12 cellular contexts compared by ENCODE assay signal in the genomic region with DNA sequence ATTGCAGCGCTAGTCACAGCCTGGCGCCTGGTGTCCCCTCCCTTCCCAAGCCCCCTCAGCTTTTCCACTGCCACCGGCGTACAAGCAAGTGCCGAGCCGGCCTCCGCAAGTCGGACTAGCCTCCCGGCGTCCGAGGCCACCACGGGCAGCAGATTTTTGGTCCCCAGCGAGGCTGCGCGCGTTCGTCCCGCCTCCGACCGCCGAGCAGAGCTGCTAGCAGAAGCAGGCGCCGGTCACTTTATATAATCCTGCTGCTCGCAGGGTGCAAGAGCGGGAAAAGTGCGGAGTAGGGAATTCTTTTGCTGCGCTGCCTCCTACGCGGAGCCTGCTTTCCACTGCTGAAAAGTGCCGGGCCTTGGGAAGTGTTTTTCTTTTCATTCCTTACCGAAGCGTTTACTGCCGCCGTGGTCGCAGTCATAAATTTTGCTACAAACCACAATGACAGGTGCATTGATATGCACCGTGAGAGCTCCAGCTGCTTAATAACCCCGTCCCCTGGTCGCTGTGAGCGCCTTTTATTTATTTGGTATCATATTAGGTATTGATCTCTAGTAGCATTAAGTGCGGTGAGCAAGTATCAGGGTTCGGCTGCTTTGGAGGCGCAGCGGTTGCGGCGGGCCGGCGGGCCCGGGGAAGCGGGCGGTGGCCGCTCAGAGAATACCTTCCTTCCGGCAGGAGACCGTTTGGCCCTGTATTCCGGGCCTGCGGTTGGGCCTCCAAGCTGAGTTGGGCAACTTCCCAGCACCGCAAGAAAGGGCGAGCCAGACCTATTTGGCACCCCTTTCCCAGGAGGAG. TPM values are rescaled to one million over a fixed set of nuclear protein-coding genes. Genes with fewer than 3 reads are reported as not detected.
A peak's percentile ranks its signal among the peaks of the same experiment; 100 is the strongest.
DNase-seq lines count a peak whose midpoint lies in the region; TF ChIP-seq lines count a peak whose summit lies in the region.
"Had no signal": no experiment of that assay in that cellular context is flagged by ENCODE, and none has a peak within 500 bp of the region (broad histone marks: within the 10 kb centered on the region; RNA-seq: fewer than 3 reads in every experiment).

No MANE protein-coding gene starts in this region.

- H3K4me3 ChIP-seq in NT2/D1 (ENCODE audit: insufficient read length, low read depth) (peak overlapping the region; percentile 13), neural progenitor cell (no peak overlapping the region)
- H3K4me3 ChIP-seq: testis had no signal

- peaks cover 100% of the 10 kb centered on the region for H3K27me3 Mint-ChIP-seq in brain
- H3K27me3 Mint-ChIP-seq in neural progenitor cell (ENCODE audit: insufficient read depth, low read depth) = peaks cover 89% of the 10 kb centered on the region

- H3K27ac Mint-ChIP-seq in brain (no peak overlapping the region), neural progenitor cell (no peak overlapping the region)

- DNase-seq in NT2/D1 (ENCODE audit: low read depth, low spot score) (no peak), neural progenitor cell (ENCODE audit: low spot score) (peak; percentile 53), superior temporal gyrus (ENCODE audit: extremely low spot score) (no peak), NCI-H146 treated with DMSO at 0.1 percent for 48 hours (lab: John Stamatoyannopoulos, UW; ENCODE audit: unreplicated experiment) (no peak), DMS153 (lab: John Stamatoyannopoulos, UW) (no peak)
- DNase-seq: NCI-H1417 treated with DMSO at 0.1 percent for 48 hours, RPMI8226, T-helper 9 cell, testis had no signal

- H3K9ac ChIP-seq in NT2/D1 (ENCODE audit: insufficient read length, low read depth) (peak overlapping the region; percentile 56), neural progenitor cell (no peak overlapping the region)

- H3K36me3 ChIP-seq in NT2/D1 (ENCODE audit: insufficient read depth, insufficient read length, low read length) (no peaks in the 10 kb centered on the region), neural progenitor cell (no peaks in the 10 kb centered on the region)

- H3K27ac ChIP-seq in neural progenitor cell = no peak overlapping the region
- H3K27ac ChIP-seq: testis had no signal

- H2AFZ ChIP-seq in neural progenitor cell (replicated peaks) = no peak overlapping the region

- H3K79me2 ChIP-seq in neural progenitor cell (ENCODE audit: low read depth) = no peaks in the 10 kb centered on the region

- H3K4me1 ChIP-seq in NT2/D1 (ENCODE audit: insufficient read depth, insufficient read length) = peaks cover 13% of the 10 kb centered on the region
- no peaks in the 10 kb centered on the region for H3K4me1 ChIP-seq in neural progenitor cell

- H3K36me3 Mint-ChIP-seq in brain (peaks cover 14% of the 10 kb centered on the region), neural progenitor cell (no peaks in the 10 kb centered on the region)

- H3K9me3 ChIP-seq in NT2/D1 (ENCODE audit: insufficient read depth, low read length) = no peaks in the 10 kb centered on the region; the same call in 1 of the 2 replicates
- no peaks in the 10 kb centered on the region for H3K9me3 ChIP-seq in neural progenitor cell (ENCODE audit: low read depth)
- H3K9me3 ChIP-seq: testis had no signal

- H3F3A ChIP-seq in neural progenitor cell (ENCODE audit: low read depth) = no peaks in the 10 kb centered on the region

- H3K27me3 ChIP-seq in NT2/D1 (ENCODE audit: insufficient read depth, insufficient read length) = peaks cover 100% of the 10 kb centered on the region
- peaks cover 100% of the 10 kb centered on the region for H3K27me3 ChIP-seq in neural progenitor cell
- H3K27me3 ChIP-seq: testis had no signal

- peak overlapping the region; percentile 15 for H3K4me2 ChIP-seq in neural progenitor cell

- TF ChIP-seq CTCF in brain (conservative IDR thresholded peaks at IDR 0.05) = no peak
- no peak for TF ChIP-seq CTCF in neural progenitor cell (IDR thresholded peaks at IDR 0.05)

- peaks cover 91% of the 10 kb centered on the region for H4K20me1 ChIP-seq in neural progenitor cell (ENCODE audit: low read depth)

- peaks cover 0 to 28% (median 18%) of the 10 kb centered on the region in 5 experiments for H3K9me3 Mint-ChIP-seq in brain
- peaks cover 14% of the 10 kb centered on the region for H3K9me3 Mint-ChIP-seq in neural progenitor cell

- peak overlapping the region; percentile 51 to 72 (median 62) for H3K4me3 Mint-ChIP-seq in brain
- peak overlapping the region; percentile 55 for H3K4me3 Mint-ChIP-seq in neural progenitor cell

- H3K4me1 Mint-ChIP-seq in brain (peaks cover 20% of the 10 kb centered on the region), neural progenitor cell (no peaks in the 10 kb centered on the region)

RNA-seq across cellular contexts. Expression of a gene that starts 7.9 kb away (rescaled TPM):
- 1.2 TPM for polyA plus RNA-seq in brain (ENCODE audit: insufficient read depth, low read depth, low replicate concordance)
- not detected in 2 replicates for total RNA-seq in neural progenitor cell (ENCODE audit: low replicate concordance)
- total RNA-seq: activated naive CD4-positive, alpha-beta T cell treated with anti-CD3 and anti-CD28 coated beads, Interleukin-2, amount 50 U/mL, for 72 hours; NCI-H460 had no signal

RNA-seq across cellular contexts. Expression of a gene that starts 13.7 kb away (rescaled TPM):
- not detected for polyA plus RNA-seq in brain (ENCODE audit: insufficient read depth, low read depth, low replicate concordance)
- not detected in 2 replicates for total RNA-seq in neural progenitor cell (ENCODE audit: low replicate concordance)
- total RNA-seq: activated naive CD4-positive, alpha-beta T cell treated with anti-CD3 and anti-CD28 coated beads, Interleukin-2, amount 50 U/mL, for 72 hours; NCI-H460 had no signal

RNA-seq across cellular contexts. Expression of a gene that starts 23.5 kb away (rescaled TPM):
- polyA plus RNA-seq in brain (ENCODE audit: insufficient read depth, low read depth, low replicate concordance) = 2.1 TPM
- total RNA-seq in neural progenitor cell (ENCODE audit: low replicate concordance) = not detected in 2 replicates
- total RNA-seq: activated naive CD4-positive, alpha-beta T cell treated with anti-CD3 and anti-CD28 coated beads, Interleukin-2, amount 50 U/mL, for 72 hours; NCI-H460 had no signal

RNA-seq across cellular contexts. Expression of a gene that starts 35.5 kb away (rescaled TPM):
- polyA plus RNA-seq in brain (ENCODE audit: insufficient read depth, low read depth, low replicate concordance) = 10.0 TPM
- total RNA-seq in neural progenitor cell (ENCODE audit: low replicate concordance) = not detected in 2 replicates
- total RNA-seq: activated naive CD4-positive, alpha-beta T cell treated with anti-CD3 and anti-CD28 coated beads, Interleukin-2, amount 50 U/mL, for 72 hours had no signal

RNA-seq across cellular contexts. Expression of a gene that starts 42.5 kb away (rescaled TPM):
- 8.9 TPM for polyA plus RNA-seq in brain (ENCODE audit: insufficient read depth, low read depth, low replicate concordance)
- not detected in 2 replicates for total RNA-seq in neural progenitor cell (ENCODE audit: low replicate concordance)
- total RNA-seq: activated naive CD4-positive, alpha-beta T cell treated with anti-CD3 and anti-CD28 coated beads, Interleukin-2, amount 50 U/mL, for 72 hours; NCI-H460 had no signal
